ENCODE assay signal across 21 cellular contexts in genomic region chr5:33468811-33469435, GRCh38. TPM values are rescaled to one million over a fixed set of nuclear protein-coding genes. Genes with fewer than 3 reads are reported as not detected.
DNase-seq lines count a peak whose midpoint lies in the region; ATAC-seq, FAIRE-seq and TF ChIP-seq lines count a peak whose summit lies in the region.
"Had no signal": no experiment of that assay in that cellular context is flagged by ENCODE, and none has a peak within 500 bp of the region (broad histone marks: within the 10 kb centered on the region; RNA-seq: fewer than 3 reads in every experiment).

No MANE protein-coding gene starts in this region.

- H3K4me3 ChIP-seq in breast epithelium = no peak overlapping the region
- H3K4me3 ChIP-seq in GM12878 = no peak overlapping the region
- H3K4me3 ChIP-seq: BLaER1 had no signal

- no peak for TF ChIP-seq EP300 in GM12878 (IDR thresholded peaks at IDR 0.05; ENCODE audit: borderline replicate concordance in 1 of 2, control insufficient read depth in 1 of 2, low read depth in 2 of 2, low read length in 2 of 2)

- no peak overlapping the region for H3K4me3 Mint-ChIP-seq in MCF 10A (ENCODE audit: unreplicated experiment)
- H3K4me3 Mint-ChIP-seq: CD8-positive, alpha-beta T cell had no signal

- H3K79me2 ChIP-seq in GM12878 (ENCODE audit: control insufficient read depth, insufficient read depth, low read length) = no peaks in the 10 kb centered on the region

- intact Hi-C loops in MCF 10A (cut with micrococcal nuclease) = no loop called here
- intact Hi-C loops in breast epithelium (cut with DNase I; ENCODE audit: low total_unique reads) = no loop called here
- intact Hi-C loops in GM12878 (cut with micrococcal nuclease; ENCODE audit: unreplicated experiment) = no loop called here

- no peak for TF ChIP-seq RAD21 in GM12878 (IDR thresholded peaks at IDR 0.05; ENCODE audit: insufficient read depth, low read depth, low read length)

- H3K27me3 ChIP-seq in breast epithelium = no peaks in the 10 kb centered on the region
- H3K27me3 ChIP-seq in GM12878 (replicated peaks in 1 of 2; ENCODE audit: control insufficient read depth in 2 of 2, insufficient read depth in 2 of 2, low read length in 1 of 2) = no peaks in the 10 kb centered on the region
- H3K27me3 ChIP-seq: BLaER1 had no signal

- H3K36me3 ChIP-seq in breast epithelium = peaks cover 9% of the 10 kb centered on the region
- peaks cover 10 to 52% of the 10 kb centered on the region in 2 experiments for H3K36me3 ChIP-seq in GM12878 (ENCODE audit: control insufficient read depth in 2 of 2, insufficient read depth in 2 of 2, low read length in 1 of 2)

- WGBS in GM12878 (ENCODE audit: insufficient coverage, insufficient replicate concordance, low lambda C conversion rate, missing lambda C conversion rate) = 90% methylated on average over 9 of the region's 9 CpGs

- H3K4me1 Mint-ChIP-seq in MCF 10A (ENCODE audit: insufficient read depth, unreplicated experiment) = no peaks in the 10 kb centered on the region

- DNase-seq in MCF 10A (ENCODE audit: unreplicated experiment) (peak; percentile 42), breast epithelium (ENCODE audit: low spot score in 2 of 2) (no peak), GM12878 (ENCODE audit: low read depth, low spot score) (no peak), left lobe of liver (ENCODE audit: low spot score) (no peak), ureter (ENCODE audit: low spot score) (no peak), NCI-H1048 (lab: John Stamatoyannopoulos, UW) (no peak), activated gamma-delta T cell (lab: John Stamatoyannopoulos, UW) (no peak), DMS53 treated with DMSO at 0.1 percent for 48 hours (lab: John Stamatoyannopoulos, UW; ENCODE audit: unreplicated experiment) (no peak)
- DNase-seq: 8988T; CD8-positive, alpha-beta T cell; DMS79; NCI-H1417 treated with DMSO at 0.1 percent for 48 hours; NCI-H2029; NCI-H2171; NCI-H446 treated with DMSO at 0.1 percent for 48 hours; OCI-M1; T-helper 1 cell had no signal

- no peak for TF ChIP-seq POLR2A in breast epithelium (IDR thresholded peaks at IDR 0.05)
- peak; percentile 40; the same call in 1 of the 2 replicates for TF ChIP-seq POLR2A in GM12878 (IDR thresholded peaks at IDR 0.05; ENCODE audit: low read depth, low read length)

- H3K9ac ChIP-seq in GM12878 (ENCODE audit: control insufficient read depth, insufficient read depth, low read length) = no peak overlapping the region
- H3K9ac ChIP-seq: BLaER1 had no signal

- H3K9me3 Mint-ChIP-seq in MCF 10A (ENCODE audit: unreplicated experiment) = no peaks in the 10 kb centered on the region
- H3K9me3 Mint-ChIP-seq: CD8-positive, alpha-beta T cell had no signal

- H3K27ac ChIP-seq in breast epithelium (no peak overlapping the region), GM12878 (ENCODE audit: control insufficient read depth, insufficient read depth) (no peak overlapping the region)
- H3K27ac ChIP-seq: BLaER1 had no signal

- H2AFZ ChIP-seq in GM12878 (ENCODE audit: control insufficient read depth, low read depth, low read length) = no peak overlapping the region

- H3K9me3 ChIP-seq in breast epithelium = no peaks in the 10 kb centered on the region
- peaks cover 4% of the 10 kb centered on the region; the same call in 2 of the 3 replicates for H3K9me3 ChIP-seq in GM12878 (replicated peaks; ENCODE audit: control insufficient read depth, insufficient read depth, low read length)

- RAD21 ChIA-PET in GM12878 (lab: Charles Lee; ENCODE audit: unreplicated experiment) = interaction anchor here (1.3 to 3.6 kb wide), 5 partner anchors 33 to 501 kb away, joined by 3 to 29 read pairs (median 5); partner anchors contain the start of gene RXFP3

- H3K4me1 ChIP-seq in breast epithelium = no peaks in the 10 kb centered on the region
- H3K4me1 ChIP-seq in GM12878 (ENCODE audit: control insufficient read depth, insufficient read depth, low read length) = no peaks in the 10 kb centered on the region
- H3K4me1 ChIP-seq: BLaER1 had no signal

- no peak for TF ChIP-seq CTCF in MCF 10A (IDR thresholded peaks at IDR 0.05; ENCODE audit: unreplicated experiment)
- TF ChIP-seq CTCF in breast epithelium (IDR thresholded peaks at IDR 0.05) = no peak
- no peak for TF ChIP-seq CTCF in GM12878 (IDR thresholded peaks at IDR 0.05 in 2 of 3, conservative IDR thresholded peaks at IDR 0.05 in 1 of 3; ENCODE audit: control insufficient read depth in 2 of 3, extremely low read depth in 1 of 3, insufficient read depth in 1 of 3, low read depth in 3 of 3, low read length in 3 of 3)

- CTCF ChIA-PET in MCF 10A (lab: Yijun Ruan, JAX) (interaction anchor here (0.6 to 3.3 kb wide), 6 partner anchors 11 to 501 kb away, joined by 3 to 30 read pairs (median 7); partner anchors contain the start of gene RXFP3), GM12878 (lab: Yijun Ruan, JAX) (interaction anchor here (0.9 to 6.3 kb wide), 8 partner anchors 9 to 501 kb away, joined by 3 to 58 read pairs (median 5); no protein-coding TSS in a partner anchor)

- H3K27me3 Mint-ChIP-seq in MCF 10A (ENCODE audit: insufficient read depth, unreplicated experiment) = no peaks in the 10 kb centered on the region

- no peak for FAIRE-seq in GM12878 (lab: Jason Lieb, UNC)
- FAIRE-seq: GM18507, H54 had no signal

- POLR2A ChIA-PET in MCF 10A (lab: Yijun Ruan, JAX) = interaction anchor here (0.9 to 2.1 kb wide), 6 partner anchors 8 to 28 kb away, joined by 3 to 7 read pairs (median 4); partner anchors contain the start of gene TARS1
- POLR2A ChIA-PET in GM12878 (lab: Charles Lee) = interaction anchor here (1.0 kb wide), 1 partner anchor 11 kb away, joined by 3 read pairs; no protein-coding TSS in a partner anchor

- no peaks in the 10 kb centered on the region; the same call in 1 of the 2 replicates for H4K20me1 ChIP-seq in GM12878 (ENCODE audit: control insufficient read depth, insufficient read depth)

- ATAC-seq in GM12878 (no peak), left lobe of liver (peak; percentile 36)
- ATAC-seq: CD8-positive, alpha-beta T cell; Right ventricle myocardium inferior had no signal

- SMC1A ChIA-PET in GM12878 (lab: Charles Lee; ENCODE audit: uncharacterized antibody, unreplicated experiment) = interaction anchor here (0.6 to 4.4 kb wide), 10 partner anchors 8 to 501 kb away, joined by 3 to 52 read pairs (median 5); partner anchors contain the start of genes RXFP3 and TARS1

- no peak overlapping the region for H3K27ac Mint-ChIP-seq in MCF 10A (ENCODE audit: low read depth, unreplicated experiment)
- H3K27ac Mint-ChIP-seq: CD8-positive, alpha-beta T cell had no signal

- H3K36me3 Mint-ChIP-seq in MCF 10A (ENCODE audit: insufficient read depth, unreplicated experiment) = peaks cover 100% of the 10 kb centered on the region

- no peak overlapping the region for H3K4me2 ChIP-seq in GM12878 (ENCODE audit: control insufficient read depth, insufficient read depth)
- H3K4me2 ChIP-seq: BLaER1 had no signal

- in situ Hi-C loops in GM12878 (cut with MboI) = no loop called here

- no TSS peak for BruUV-seq in MCF 10A (replicated peaks; lab: Mats Ljungman, UMichigan)
- BruUV-seq in GM12878 (replicated peaks; lab: Mats Ljungman, UMichigan) = no TSS peak

TF ChIP-seq in GM12878, 131 proteins besides CTCF, POLR2A, EP300 and RAD21 (continues in another document):
- TF ChIP-seq CHD4 (IDR thresholded peaks at IDR 0.05) = no peak
- no peak for TF ChIP-seq CEBPB (IDR thresholded peaks at IDR 0.05; ENCODE audit: borderline replicate concordance in 1 of 2, low read depth in 2 of 2, low read length in 2 of 2)
- TF ChIP-seq CREB1 (IDR thresholded peaks at IDR 0.05; ENCODE audit: low read depth) = no peak
- TF ChIP-seq HDAC6 (IDR thresholded peaks at IDR 0.05; ENCODE audit: unreplicated experiment) = no peak
- TF ChIP-seq PBX3 (IDR thresholded peaks at IDR 0.05; ENCODE audit: insufficient replicate concordance, low read depth, low read length) = no peak
- no peak for TF ChIP-seq GATAD2B (conservative IDR thresholded peaks at IDR 0.05; ENCODE audit: low read depth)
- no peak for TF ChIP-seq POU2F2 (IDR thresholded peaks at IDR 0.05; ENCODE audit: borderline replicate concordance, low read depth, low read length)

RNA-seq across cellular contexts. Expression of gene TARS1, which starts 28.2 kb away (rescaled TPM):
- total RNA-seq in MCF 10A (2022) (386 and 469 TPM in 2 replicates), breast epithelium (10 to 100 TPM; 58.4 to 66.5 (median 64.2) TPM), GM12878 (2014; rRNA removed) (198 and 242 TPM in 2 replicates), GM12878 (2014; rRNA removed; fragmentation: Illumina TruSeq; extraction: Trizol) (320 and 350 TPM in 2 replicates), GM12878 (2021) (212 and 216 TPM in 2 replicates), left lobe of liver (51.9 TPM), ureter (149 TPM)
- total RNA-seq in GM12878 (2013; cell fraction: nucleolus; rRNA removed) = 127 and 128 TPM in 2 replicates
- 164 TPM for polyA plus RNA-seq in GM12878 (2011; ENCODE audit: low read depth)
- polyA plus RNA-seq in GM12878 (2011; rRNA removed) (172 and 312 TPM in 2 replicates), GM12878 (2014; fragmentation: Illumina TruSeq; extraction: Trizol) (271 and 346 TPM in 2 replicates), GM12878 (2014; fragmentation: Nextera tagmentation; extraction: Ambion mirVana) (100 to 1,000 TPM; 163 to 244 TPM), GM12878 (2014; rRNA removed) (170 and 210 TPM in 2 replicates), GM12878 (2016; fragmentation: Nextera tagmentation; extraction: Ambion mirVana) (100 to 1,000 TPM; 244 to 254 TPM)
- 80.0 and 82.0 TPM in 2 replicates for polyA plus RNA-seq in GM12878 (2011; cell fraction: cytosol; rRNA removed)
- 92.9 and 108 TPM in 2 replicates for polyA plus RNA-seq in GM12878 (2011; cell fraction: nucleus; rRNA removed)
- 148 and 162 TPM in 2 replicates for polyA plus RNA-seq in GM12878 (2012)
- 106 and 119 TPM in 2 replicates for polyA minus RNA-seq in GM12878 (2011; rRNA and poly(A)+ RNA removed)
- 62.0 and 73.3 TPM in 2 replicates for polyA minus RNA-seq in GM12878 (2011; cell fraction: cytosol; rRNA and poly(A)+ RNA removed)
- 37.8 and 55.5 TPM in 2 replicates for polyA minus RNA-seq in GM12878 (2011; cell fraction: nucleus; rRNA and poly(A)+ RNA removed)
